Comparison of ENCODE assay signal across 18 cellular contexts in the genomic region with DNA sequence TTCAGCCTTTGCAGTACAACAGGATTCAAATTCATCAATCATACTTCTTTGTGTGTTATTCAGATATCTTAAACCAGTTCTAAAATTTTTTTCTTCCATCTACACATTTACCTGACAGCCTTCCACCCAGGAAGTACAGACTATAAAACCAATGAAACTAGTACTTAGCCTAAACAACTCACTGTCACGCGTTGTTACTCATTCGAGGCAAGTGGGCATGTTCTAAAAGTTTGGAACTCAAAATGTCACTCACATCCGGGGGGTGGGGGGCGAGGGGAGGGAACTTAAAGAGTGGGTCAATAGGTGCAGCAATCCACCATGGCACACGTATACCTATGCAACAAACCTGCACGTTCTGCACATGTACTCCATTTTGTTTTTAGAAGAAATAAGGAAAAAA.
DNase-seq lines count a peak whose midpoint lies in the region; ATAC-seq lines count a peak whose summit lies in the region.
"Had no signal": no experiment of that assay in that cellular context is flagged by ENCODE, and none has a peak within 500 bp of the region (broad histone marks: within the 10 kb centered on the region; RNA-seq: fewer than 3 reads in every experiment).

No MANE protein-coding gene starts in this region.

- no peak for ATAC-seq in GM21825 (IDR thresholded peaks at IDR 0.05; ENCODE audit: unreplicated experiment)
- ATAC-seq: HCT116, Panc1, Right ventricle myocardium inferior had no signal

- no peak overlapping the region for H3K4me3 ChIP-seq in H7 (ENCODE audit: insufficient read depth, low read depth, low read length)
- H3K4me3 ChIP-seq: MG63, SK-N-MC had no signal

- 0 out of 2 replicates have a peak, but pooled peaks cover 3% of the 10 kb centered on the region for H3K36me3 ChIP-seq in H7 (replicated peaks; ENCODE audit: control insufficient read depth, insufficient read depth, low read length)

- no peaks in the 10 kb centered on the region for H3K27me3 ChIP-seq in H7 (ENCODE audit: control insufficient read depth, insufficient read depth, low read length)
- H3K27me3 ChIP-seq: BE2C, MG63 had no signal

- peak; percentile 18 for DNase-seq in H7
- peak; percentile 10 for DNase-seq in SW480 (ENCODE audit: low spot score)
- peak; percentile 81 for DNase-seq in left kidney (ENCODE audit: low read depth, low spot score)
- DNase-seq in H4 (ENCODE audit: low spot score) = no peak
- no peak for DNase-seq in NCI-H510A (lab: John Stamatoyannopoulos, UW)
- no peak for DNase-seq in activated CD4-positive, alpha-beta T cell treated with anti-CD3 and anti-CD28 coated beads for 1 hour
- DNase-seq: BE2C, KBM-7, MG63, NCI-H1105, NCI-H1694 treated with DMSO at 0.1 percent for 48 hours, NCI-H446, NCI-H774 had no signal

Comparison
In these comparisons a context has a peak if more than half of its experiments do, and no peak if none do; other contexts are left out.
1. DNase-seq: peak in H7 (single experiment), SW480 (single experiment) and left kidney (single experiment); none in H4 (single experiment), NCI-H510A (single experiment) and activated CD4-positive, alpha-beta T cell treated with anti-CD3 and anti-CD28 coated beads for 1 hour (single experiment).